In the genomic region with DNA sequence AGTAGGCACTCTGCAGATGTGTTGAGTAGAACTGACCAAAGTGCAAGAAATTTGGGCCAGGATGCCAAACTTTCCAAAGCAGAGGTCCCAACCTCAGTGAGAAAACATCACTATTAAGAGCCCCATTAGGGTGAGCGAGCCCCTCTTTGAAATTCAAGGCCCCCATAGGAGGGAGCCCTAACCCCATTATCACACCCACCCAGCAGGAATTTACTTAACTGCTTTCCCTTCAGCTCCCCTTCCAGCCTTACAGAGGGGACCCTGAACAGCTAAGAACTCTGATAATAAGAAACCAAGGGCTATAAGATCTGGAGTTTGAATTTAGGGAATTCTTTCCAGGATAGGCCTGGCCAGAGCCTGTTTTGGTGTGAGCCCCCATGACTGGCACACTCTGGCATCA, we compare ENCODE assay signal across 9 cellular contexts.
DNase-seq lines count a peak whose midpoint lies in the region; TF ChIP-seq lines count a peak whose summit lies in the region.
"Had no signal": no experiment of that assay in that cellular context is flagged by ENCODE, and none has a peak within 500 bp of the region (broad histone marks: within the 10 kb centered on the region; RNA-seq: fewer than 3 reads in every experiment).

No MANE protein-coding gene starts in this region.

- 100% methylated on average over 1 of the region's 1 CpG for WGBS in SK-N-SH (ENCODE audit: low lambda C conversion rate)
- 100% methylated on average over 1 of the region's 1 CpG; no CpG with 5 or more reads in 1 of the 2 donors for WGBS in esophagus squamous epithelium, 2 donors
- 81% methylated on average over 1 of the region's 1 CpG for WGBS in smooth muscle cell (ENCODE audit: low lambda C conversion rate)

- POLR2A ChIA-PET in SK-N-SH (lab: Yijun Ruan, JAX): interaction anchor here (0.6 to 0.9 kb wide), 2 partner anchors 32 to 186 kb away, joined by 3 read pairs; no protein-coding TSS in a partner anchor

- H3K4me1 ChIP-seq in SK-N-SH (ENCODE audit: control insufficient read depth in 1 of 2, insufficient read depth in 2 of 2, low read depth in 1 of 2, low read length in 1 of 2) (peaks cover 9 to 17% of the 10 kb centered on the region in 2 experiments; a peak in 2 of 4 replicates), esophagus squamous epithelium (peaks cover 0 to 64% (median 17%) of the 10 kb centered on the region in 3 donors), smooth muscle cell (ENCODE audit: low read depth) (no peaks in the 10 kb centered on the region)

- no peaks in the 10 kb centered on the region for H3K79me2 ChIP-seq in SK-N-SH (ENCODE audit: insufficient read depth)
- H3K79me2 ChIP-seq in smooth muscle cell (ENCODE audit: low read depth): peaks cover 4% of the 10 kb centered on the region

- H3K27me3 ChIP-seq in SK-N-SH (ENCODE audit: insufficient read depth) (no peaks in the 10 kb centered on the region), esophagus squamous epithelium (no peaks in the 10 kb centered on the region), smooth muscle cell (ENCODE audit: low read depth) (no peaks in the 10 kb centered on the region)

- H3K9ac ChIP-seq in SK-N-SH: peak overlapping the region; percentile 61; the same call in 1 of the 2 replicates
- H3K9ac ChIP-seq in smooth muscle cell (ENCODE audit: low read depth): peak overlapping the region; percentile 53

- H3K9me3 ChIP-seq in SK-N-SH: no peaks in the 10 kb centered on the region
- no peaks in the 10 kb centered on the region for H3K9me3 ChIP-seq in esophagus squamous epithelium
- no peaks in the 10 kb centered on the region for H3K9me3 ChIP-seq in smooth muscle cell (replicated peaks; ENCODE audit: low read depth)

- H3K36me3 ChIP-seq in SK-N-SH (replicated peaks in 1 of 2; ENCODE audit: control insufficient read depth in 1 of 2, insufficient read depth in 2 of 2, low read length in 1 of 2) (no peaks in the 10 kb centered on the region), esophagus squamous epithelium (peaks cover 0 to 8% (median 0%) of the 10 kb centered on the region in 3 donors), smooth muscle cell (ENCODE audit: low read depth) (no peaks in the 10 kb centered on the region)

- DNase-seq in NCI-H1694 (lab: John Stamatoyannopoulos, UW): peak; percentile 3
- no peak for DNase-seq in NCI-H1694 treated with DMSO at 0.1 percent for 48 hours (lab: John Stamatoyannopoulos, UW)
- peak; percentile 56 for DNase-seq in SK-N-SH
- DNase-seq in esophagus squamous epithelium (lab: John Stamatoyannopoulos, UW): no peak
- DNase-seq in smooth muscle cell (lab: John Stamatoyannopoulos, UW; ENCODE audit: unreplicated experiment): no peak
- DNase-seq in stimulated activated naive CD4-positive, alpha-beta T cell (lab: John Stamatoyannopoulos, UW): no peak
- DNase-seq in HuH-7.5 (ENCODE audit: low spot score): no peak
- no peak for DNase-seq in amniotic stem cell (lab: John Stamatoyannopoulos, UW)
- DNase-seq: GF-D8 had no signal

- H2AFZ ChIP-seq in SK-N-SH (ENCODE audit: low read depth): peak overlapping the region; percentile 89
- H2AFZ ChIP-seq in smooth muscle cell (ENCODE audit: low read depth): no peak overlapping the region

- no peak for TF ChIP-seq EP300 in SK-N-SH (IDR thresholded peaks at IDR 0.05; ENCODE audit: borderline replicate concordance in 1 of 2, low read depth in 1 of 2, low read length in 1 of 2)

- H3F3A ChIP-seq in SK-N-SH (replicated peaks; ENCODE audit: insufficient read depth): no peaks in the 10 kb centered on the region
- peaks cover 25% of the 10 kb centered on the region for H3F3A ChIP-seq in smooth muscle cell (ENCODE audit: low read depth)

- peak; percentile 40 for TF ChIP-seq RAD21 in SK-N-SH (IDR thresholded peaks at IDR 0.05; ENCODE audit: low read length)

- H3K27ac ChIP-seq in SK-N-SH (ENCODE audit: low read depth in 2 of 2, low read length in 1 of 2) (peak overlapping the region; percentile 72 to 93), esophagus squamous epithelium (peak overlapping the region in 3 of 4 donors; percentile 63 to 70 (median 70)), smooth muscle cell (ENCODE audit: low read depth) (peak overlapping the region; percentile 86)

- TF ChIP-seq POLR2A in esophagus squamous epithelium (IDR thresholded peaks at IDR 0.05): no peak

- CTCF ChIA-PET in SK-N-SH (lab: Yijun Ruan, JAX): interaction anchor here (0.8 to 4.5 kb wide), 12 partner anchors 22 to 431 kb away, joined by 3 to 27 read pairs (median 4); no protein-coding TSS in a partner anchor

- H4K20me1 ChIP-seq in SK-N-SH (ENCODE audit: insufficient read depth): no peaks in the 10 kb centered on the region
- no peaks in the 10 kb centered on the region for H4K20me1 ChIP-seq in smooth muscle cell (ENCODE audit: low read depth)

- H3K4me3 ChIP-seq in SK-N-SH (ENCODE audit: low read depth in 2 of 2, low read length in 1 of 2) (no peak overlapping the region), esophagus squamous epithelium (no peak overlapping the region), smooth muscle cell (no peak overlapping the region)

- peak; percentile 21; the same call in 1 of the 2 replicates for TF ChIP-seq CTCF in SK-N-SH (IDR thresholded peaks at IDR 0.05)
- no peak for TF ChIP-seq CTCF in esophagus squamous epithelium (IDR thresholded peaks at IDR 0.05)
- TF ChIP-seq CTCF in smooth muscle cell (IDR thresholded peaks at IDR 0.05; ENCODE audit: borderline replicate concordance, insufficient read depth, poor library complexity, severe bottlenecking): no peak

- H3K4me2 ChIP-seq in SK-N-SH: 0 out of 2 replicates have a peak overlapping the region, but pooled peaks have one; percentile 71
- H3K4me2 ChIP-seq in smooth muscle cell: peak overlapping the region; percentile 75

- intact Hi-C loops in esophagus squamous epithelium (cut with DNase I): no loop called here

- H3K9me2 ChIP-seq in SK-N-SH: no peaks in the 10 kb centered on the region

TF ChIP-seq in SK-N-SH, 30 proteins besides CTCF, POLR2A, EP300 and RAD21:
- TF ChIP-seq, protein P1, sequence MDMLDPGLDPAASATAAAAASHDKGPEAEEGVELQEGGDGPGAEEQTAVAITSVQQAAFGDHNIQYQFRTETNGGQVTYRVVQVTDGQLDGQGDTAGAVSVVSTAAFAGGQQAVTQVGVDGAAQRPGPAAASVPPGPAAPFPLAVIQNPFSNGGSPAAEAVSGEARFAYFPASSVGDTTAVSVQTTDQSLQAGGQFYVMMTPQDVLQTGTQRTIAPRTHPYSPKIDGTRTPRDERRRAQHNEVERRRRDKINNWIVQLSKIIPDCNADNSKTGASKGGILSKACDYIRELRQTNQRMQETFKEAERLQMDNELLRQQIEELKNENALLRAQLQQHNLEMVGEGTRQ (IDR thresholded peaks at IDR 0.05; ENCODE audit: borderline replicate concordance, low read depth, low read length): no peak
- TF ChIP-seq, protein P2, sequence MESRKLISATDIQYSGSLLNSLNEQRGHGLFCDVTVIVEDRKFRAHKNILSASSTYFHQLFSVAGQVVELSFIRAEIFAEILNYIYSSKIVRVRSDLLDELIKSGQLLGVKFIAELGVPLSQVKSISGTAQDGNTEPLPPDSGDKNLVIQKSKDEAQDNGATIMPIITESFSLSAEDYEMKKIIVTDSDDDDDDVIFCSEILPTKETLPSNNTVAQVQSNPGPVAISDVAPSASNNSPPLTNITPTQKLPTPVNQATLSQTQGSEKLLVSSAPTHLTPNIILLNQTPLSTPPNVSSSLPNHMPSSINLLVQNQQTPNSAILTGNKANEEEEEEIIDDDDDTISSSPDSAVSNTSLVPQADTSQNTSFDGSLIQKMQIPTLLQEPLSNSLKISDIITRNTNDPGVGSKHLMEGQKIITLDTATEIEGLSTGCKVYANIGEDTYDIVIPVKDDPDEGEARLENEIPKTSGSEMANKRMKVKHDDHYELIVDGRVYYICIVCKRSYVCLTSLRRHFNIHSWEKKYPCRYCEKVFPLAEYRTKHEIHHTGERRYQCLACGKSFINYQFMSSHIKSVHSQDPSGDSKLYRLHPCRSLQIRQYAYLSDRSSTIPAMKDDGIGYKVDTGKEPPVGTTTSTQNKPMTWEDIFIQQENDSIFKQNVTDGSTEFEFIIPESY (IDR thresholded peaks at IDR 0.05; ENCODE audit: borderline replicate concordance, low read depth): no peak
- TF ChIP-seq JUND (IDR thresholded peaks at IDR 0.05): no peak
- TF ChIP-seq TCF12 (IDR thresholded peaks at IDR 0.05): no peak
- no peak for TF ChIP-seq GABPA (IDR thresholded peaks at IDR 0.05; ENCODE audit: low read depth)
- 0 out of 2 replicates have a peak, but pooled peaks have one; percentile 22 for TF ChIP-seq SMC3 (IDR thresholded peaks at IDR 0.05; ENCODE audit: low read depth, low read length)
- TF ChIP-seq, protein P3, sequence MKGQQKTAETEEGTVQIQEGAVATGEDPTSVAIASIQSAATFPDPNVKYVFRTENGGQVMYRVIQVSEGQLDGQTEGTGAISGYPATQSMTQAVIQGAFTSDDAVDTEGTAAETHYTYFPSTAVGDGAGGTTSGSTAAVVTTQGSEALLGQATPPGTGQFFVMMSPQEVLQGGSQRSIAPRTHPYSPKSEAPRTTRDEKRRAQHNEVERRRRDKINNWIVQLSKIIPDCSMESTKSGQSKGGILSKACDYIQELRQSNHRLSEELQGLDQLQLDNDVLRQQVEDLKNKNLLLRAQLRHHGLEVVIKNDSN (IDR thresholded peaks at IDR 0.05; ENCODE audit: borderline replicate concordance, low read depth): no peak

Comparison
In these comparisons a context has a peak if more than half of its experiments do, and no peak if none do; other contexts are left out.
1. DNase-seq: peak in NCI-H1694 (single experiment) and SK-N-SH (single experiment); none in NCI-H1694 treated with DMSO at 0.1 percent for 48 hours (single experiment), esophagus squamous epithelium (single experiment), smooth muscle cell (single experiment), stimulated activated naive CD4-positive, alpha-beta T cell (0 of 6), HuH-7.5 (single experiment) and amniotic stem cell (single experiment).
2. Peak in every context shown above with its lines, with median percentiles within 50 percentile points of each other: H3K27ac ChIP-seq.